2 cellular contexts compared by ENCODE assay signal in genomic region chr11:16873289-16873688, GRCh38.
TF ChIP-seq lines count a peak whose summit lies in the region.

No MANE protein-coding gene starts in this region.

TF ChIP-seq in liver, 16 proteins besides CTCF, POLR2A, EP300 and RAD21:
- TF ChIP-seq REST (IDR thresholded peaks at IDR 0.05): peak; percentile 43
- no peak for TF ChIP-seq EGR1 (IDR thresholded peaks at IDR 0.05; ENCODE audit: low read depth in 2 of 2)
- no peak for TF ChIP-seq FOXA1 (IDR thresholded peaks at IDR 0.05)
- TF ChIP-seq SP1 (IDR thresholded peaks at IDR 0.05): no peak

TF ChIP-seq in HepG2, 621 proteins besides CTCF, POLR2A, EP300 and RAD21 (continued from another document):
- TF ChIP-seq THRA (CRISPR knock-in tag; IDR thresholded peaks at IDR 0.05; ENCODE audit: borderline replicate concordance): no peak
- TF ChIP-seq JUND (CRISPR knock-in tag; IDR thresholded peaks at IDR 0.05): no peak
- no peak for TF ChIP-seq CREB1 (IDR thresholded peaks at IDR 0.05)
- no peak for TF ChIP-seq CREB1 (CRISPR knock-in tag; IDR thresholded peaks at IDR 0.05)
- TF ChIP-seq MEIS1 (CRISPR knock-in tag; IDR thresholded peaks at IDR 0.05; ENCODE audit: borderline replicate concordance): no peak
